ENCODE assay signal across 1 cellular context in genomic region chr19:39996811-39997594, GRCh38.
TF ChIP-seq lines count a peak whose summit lies in the region.

ZNF546 (plus strand) TSS chr19:39997060; CDS start chr19:39998327, 1,267 bp downstream.

TF ChIP-seq in WTC11, 78 proteins besides CTCF, POLR2A, EP300 and RAD21 (continued from another document):
- TF ChIP-seq, protein P1, sequence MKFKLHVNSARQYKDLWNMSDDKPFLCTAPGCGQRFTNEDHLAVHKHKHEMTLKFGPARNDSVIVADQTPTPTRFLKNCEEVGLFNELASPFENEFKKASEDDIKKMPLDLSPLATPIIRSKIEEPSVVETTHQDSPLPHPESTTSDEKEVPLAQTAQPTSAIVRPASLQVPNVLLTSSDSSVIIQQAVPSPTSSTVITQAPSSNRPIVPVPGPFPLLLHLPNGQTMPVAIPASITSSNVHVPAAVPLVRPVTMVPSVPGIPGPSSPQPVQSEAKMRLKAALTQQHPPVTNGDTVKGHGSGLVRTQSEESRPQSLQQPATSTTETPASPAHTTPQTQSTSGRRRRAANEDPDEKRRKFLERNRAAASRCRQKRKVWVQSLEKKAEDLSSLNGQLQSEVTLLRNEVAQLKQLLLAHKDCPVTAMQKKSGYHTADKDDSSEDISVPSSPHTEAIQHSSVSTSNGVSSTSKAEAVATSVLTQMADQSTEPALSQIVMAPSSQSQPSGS (CRISPR knock-in tag; IDR thresholded peaks at IDR 0.05; ENCODE audit: borderline replicate concordance, low read depth): no peak
- TF ChIP-seq SP1 (CRISPR knock-in tag; conservative IDR thresholded peaks at IDR 0.05) (no peak; the same call in 1 of the 2 replicates), E2F5 (CRISPR knock-in tag; IDR thresholded peaks at IDR 0.05) (no peak), SMAD4 (CRISPR knock-in tag; IDR thresholded peaks at IDR 0.05) (no peak), PRRX2 (CRISPR knock-in tag; IDR thresholded peaks at IDR 0.05) (no peak), ZSCAN18 (CRISPR knock-in tag; IDR thresholded peaks at IDR 0.05) (no peak), ZNF532 (CRISPR knock-in tag; IDR thresholded peaks at IDR 0.05; ENCODE audit: borderline replicate concordance) (no peak)
- TF ChIP-seq, protein P2, sequence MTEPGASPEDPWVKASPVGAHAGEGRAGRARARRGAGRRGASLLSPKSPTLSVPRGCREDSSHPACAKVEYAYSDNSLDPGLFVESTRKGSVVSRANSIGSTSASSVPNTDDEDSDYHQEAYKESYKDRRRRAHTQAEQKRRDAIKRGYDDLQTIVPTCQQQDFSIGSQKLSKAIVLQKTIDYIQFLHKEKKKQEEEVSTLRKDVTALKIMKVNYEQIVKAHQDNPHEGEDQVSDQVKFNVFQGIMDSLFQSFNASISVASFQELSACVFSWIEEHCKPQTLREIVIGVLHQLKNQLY (CRISPR knock-in tag; IDR thresholded peaks at IDR 0.05): no peak
- TF ChIP-seq, protein P3, sequence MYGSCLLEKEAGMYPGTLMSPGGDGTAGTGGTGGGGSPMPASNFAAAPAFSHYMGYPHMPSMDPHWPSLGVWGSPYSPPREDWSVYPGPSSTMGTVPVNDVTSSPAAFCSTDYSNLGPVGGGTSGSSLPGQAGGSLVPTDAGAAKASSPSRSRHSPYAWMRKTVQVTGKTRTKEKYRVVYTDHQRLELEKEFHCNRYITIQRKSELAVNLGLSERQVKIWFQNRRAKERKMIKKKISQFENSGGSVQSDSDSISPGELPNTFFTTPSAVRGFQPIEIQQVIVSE (CRISPR knock-in tag; IDR thresholded peaks at IDR 0.05; ENCODE audit: borderline replicate concordance): no peak
- TF ChIP-seq, protein P4, sequence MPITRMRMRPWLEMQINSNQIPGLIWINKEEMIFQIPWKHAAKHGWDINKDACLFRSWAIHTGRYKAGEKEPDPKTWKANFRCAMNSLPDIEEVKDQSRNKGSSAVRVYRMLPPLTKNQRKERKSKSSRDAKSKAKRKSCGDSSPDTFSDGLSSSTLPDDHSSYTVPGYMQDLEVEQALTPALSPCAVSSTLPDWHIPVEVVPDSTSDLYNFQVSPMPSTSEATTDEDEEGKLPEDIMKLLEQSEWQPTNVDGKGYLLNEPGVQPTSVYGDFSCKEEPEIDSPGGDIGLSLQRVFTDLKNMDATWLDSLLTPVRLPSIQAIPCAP (CRISPR knock-in tag; IDR thresholded peaks at IDR 0.05): no peak
